ENCODE assay signal across 11 cellular contexts in the genomic region with DNA sequence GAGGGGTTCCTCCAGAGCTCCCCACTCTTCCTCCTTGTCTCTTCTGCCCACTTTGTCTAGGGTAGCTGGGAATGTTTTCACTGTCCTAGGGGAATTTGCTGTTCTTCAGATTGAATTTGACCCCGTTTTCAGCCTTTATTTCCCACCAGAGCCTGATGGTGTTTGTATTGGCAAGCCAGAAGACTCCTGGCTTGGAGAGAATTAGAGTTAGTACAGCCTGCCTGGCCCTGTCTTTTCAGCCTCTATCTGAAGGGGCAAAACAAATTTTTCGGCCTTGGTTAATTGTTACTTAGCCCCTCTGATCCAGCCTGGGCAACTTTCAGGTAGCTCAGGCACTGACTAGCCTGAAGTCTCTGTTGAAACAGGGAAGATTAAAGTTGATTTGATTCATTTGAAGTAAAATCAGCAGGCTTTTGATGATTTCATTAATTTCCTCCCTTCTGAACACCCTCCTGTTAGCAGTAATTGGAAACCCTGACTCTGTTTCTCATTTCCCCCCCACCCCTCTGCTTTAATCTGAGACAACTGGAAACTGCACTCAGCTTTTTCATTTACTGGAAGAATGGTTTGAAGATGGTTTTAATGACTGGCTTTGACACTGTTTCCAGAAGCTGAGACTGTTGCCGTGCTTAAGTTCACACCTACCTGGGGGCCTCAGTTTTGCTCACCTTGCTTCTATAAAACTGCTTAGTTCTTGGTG.
DNase-seq lines count a peak whose midpoint lies in the region; ATAC-seq, FAIRE-seq and TF ChIP-seq lines count a peak whose summit lies in the region.
"Had no signal": no experiment of that assay in that cellular context is flagged by ENCODE, and none has a peak within 500 bp of the region (broad histone marks: within the 10 kb centered on the region; RNA-seq: fewer than 3 reads in every experiment).

No MANE protein-coding gene starts in this region.

- peaks cover 8% of the 10 kb centered on the region for H3K79me2 ChIP-seq in endothelial cell of umbilical vein (ENCODE audit: control insufficient read depth, insufficient read depth, low read length)

- peaks cover 50% of the 10 kb centered on the region for H4K20me1 ChIP-seq in BLaER1
- H4K20me1 ChIP-seq in endothelial cell of umbilical vein (replicated peaks; ENCODE audit: control insufficient read depth, extremely low read depth, insufficient read depth, low read length) = peaks cover 8% of the 10 kb centered on the region

- dilution Hi-C loops in endothelial cell of umbilical vein (cut with MboI; ENCODE audit: extremely low pct_ligation_motif_present, low sequenced_read_pairs) = no loop called here

- H3K4me3 Mint-ChIP-seq in T-helper 17 cell = peak overlapping the region; percentile 89
- H3K4me3 Mint-ChIP-seq: CD8-positive, alpha-beta T cell had no signal

- H3K27me3 Mint-ChIP-seq in T-helper 17 cell = no peaks in the 10 kb centered on the region

- DNase-seq in T-helper 17 cell = no peak
- DNase-seq in endothelial cell of umbilical vein (ENCODE audit: low read depth, low spot score) = peak; percentile 64
- DNase-seq in sciatic nerve (ENCODE audit: low spot score) = no peak
- no peak for DNase-seq in amygdala (lab: John Stamatoyannopoulos, UW)
- DNase-seq in GM13976 (ENCODE audit: low spot score) = no peak
- DNase-seq in SHP77 (lab: John Stamatoyannopoulos, UW) = no peak
- DNase-seq: CD8-positive, alpha-beta T cell; NCI-H2227 treated with DMSO at 0.1 percent for 48 hours had no signal

- POLR2A ChIA-PET in endothelial cell of umbilical vein (lab: Charles Lee) = no interaction called here

- peak overlapping the region; percentile 94 for H3K27ac Mint-ChIP-seq in T-helper 17 cell

- no TSS peak for BruUV-seq in endothelial cell of umbilical vein (replicated peaks; lab: Mats Ljungman, UMichigan)

- H3K27ac ChIP-seq in BLaER1 (peak overlapping the region; percentile 80), endothelial cell of umbilical vein (ENCODE audit: insufficient read depth, low read depth, low read length) (no peak overlapping the region)

- in situ Hi-C loops in GM13976 (cut with MboI; ENCODE audit: low sequenced_read_pairs, unreplicated experiment) = no loop called here

- peak overlapping the region; percentile 50 for H3K4me3 ChIP-seq in BLaER1
- H3K4me3 ChIP-seq in endothelial cell of umbilical vein (replicated peaks in 1 of 3; ENCODE audit: insufficient read depth in 1 of 3, low read depth in 1 of 3, low read length in 3 of 3) = no peak overlapping the region
- H3K4me3 ChIP-seq: K562 had no signal

- H3K27me3 ChIP-seq in BLaER1 (no peaks in the 10 kb centered on the region), endothelial cell of umbilical vein (ENCODE audit: control insufficient read depth in 2 of 2, insufficient read depth in 2 of 2, low read length in 2 of 2) (no peaks in the 10 kb centered on the region)

- ATAC-seq in T-helper 17 cell (no peak), sciatic nerve (peak; percentile 75), GM18868 (IDR thresholded peaks at IDR 0.05; ENCODE audit: unreplicated experiment) (no peak)
- ATAC-seq: CD8-positive, alpha-beta T cell; K562 had no signal

- CTCF ChIA-PET in endothelial cell of umbilical vein (lab: Charles Lee) = interaction anchor here (1.3 to 1.5 kb wide), 2 partner anchors 27 to 40 kb away, joined by 3 read pairs; no protein-coding TSS in a partner anchor

- peaks cover 4% of the 10 kb centered on the region for H3K36me3 Mint-ChIP-seq in T-helper 17 cell (ENCODE audit: low read depth)

- intact Hi-C loops in endothelial cell of umbilical vein (cut with micrococcal nuclease) (loop anchor here (5.0 kb wide), 1 partner anchor 33 kb away; no protein-coding TSS in a partner anchor), sciatic nerve (cut with DNase I) (no loop called here)

- H3K36me3 ChIP-seq in BLaER1 (peaks cover 25% of the 10 kb centered on the region), endothelial cell of umbilical vein (ENCODE audit: control insufficient read depth in 2 of 2, extremely low read depth in 1 of 2, insufficient read depth in 2 of 2, low read length in 2 of 2) (no peaks in the 10 kb centered on the region)

- peak overlapping the region; percentile 67 for H3K9ac ChIP-seq in BLaER1
- H3K9ac ChIP-seq in endothelial cell of umbilical vein (replicated peaks; ENCODE audit: extremely low read depth, insufficient read depth, low read length) = no peak overlapping the region

- H3K4me1 Mint-ChIP-seq in T-helper 17 cell = peaks cover 65% of the 10 kb centered on the region

- FAIRE-seq in endothelial cell of umbilical vein (lab: Jason Lieb, UNC) = no peak
- FAIRE-seq: K562 had no signal

- H3K4me2 ChIP-seq in BLaER1 (peak overlapping the region; percentile 86), endothelial cell of umbilical vein (ENCODE audit: insufficient read depth, low read length) (no peak overlapping the region)

- TF ChIP-seq POLR2A in endothelial cell of umbilical vein (IDR thresholded peaks at IDR 0.05; ENCODE audit: low read depth, low read length) = no peak

- H3K9me3 ChIP-seq in BLaER1 (no peaks in the 10 kb centered on the region), T-helper 17 cell (ENCODE audit: control insufficient read depth, low read length, poor library complexity, severe bottlenecking) (no peaks in the 10 kb centered on the region), endothelial cell of umbilical vein (replicated peaks; ENCODE audit: control insufficient read depth, insufficient read depth, low read length) (no peaks in the 10 kb centered on the region)

- no peak for TF ChIP-seq CTCF in endothelial cell of umbilical vein (IDR thresholded peaks at IDR 0.05; ENCODE audit: extremely low read depth in 1 of 2, insufficient read depth in 1 of 2, low read depth in 1 of 2, low read length in 2 of 2)
- TF ChIP-seq CTCF in GM13976 (IDR thresholded peaks at IDR 0.05; ENCODE audit: borderline replicate concordance, control extremely low read depth, extremely low read depth, insufficient read depth, missing control alignments) = no peak

- peaks cover 68% of the 10 kb centered on the region for H3K4me1 ChIP-seq in BLaER1
- H3K4me1 ChIP-seq in endothelial cell of umbilical vein (ENCODE audit: control insufficient read depth, extremely low read depth, insufficient read depth, low read length) = no peaks in the 10 kb centered on the region

- no peak overlapping the region for H2AFZ ChIP-seq in endothelial cell of umbilical vein (ENCODE audit: low read depth, low read length)

- no peaks in the 10 kb centered on the region for H3K9me1 ChIP-seq in endothelial cell of umbilical vein (replicated peaks; ENCODE audit: control insufficient read depth, extremely low read depth, insufficient read depth, low read length)

TF ChIP-seq in endothelial cell of umbilical vein, 7 proteins besides CTCF, POLR2A, EP300 and RAD21:
- TF ChIP-seq POLR2AphosphoS5 (IDR thresholded peaks at IDR 0.05; ENCODE audit: insufficient read depth, low read depth, low read length) (no peak), GATA2 (IDR thresholded peaks at IDR 0.05; ENCODE audit: insufficient read depth, insufficient read length, low read depth, low read length) (no peak), MYC (IDR thresholded peaks at IDR 0.05; ENCODE audit: low read depth, low read length) (no peak), FOS (IDR thresholded peaks at IDR 0.05; ENCODE audit: borderline replicate concordance, insufficient read depth, low read length) (no peak), MAX (IDR thresholded peaks at IDR 0.05; ENCODE audit: insufficient read depth, insufficient read length) (no peak), JUN (IDR thresholded peaks at IDR 0.05; ENCODE audit: borderline replicate concordance, insufficient read depth, insufficient read length, low read depth) (no peak), EZH2 (IDR thresholded peaks at IDR 0.05; ENCODE audit: borderline replicate concordance, low read depth, low read length, severe bottlenecking) (no peak)
